ENCODE assay signal across 8 cellular contexts in the genomic region with DNA sequence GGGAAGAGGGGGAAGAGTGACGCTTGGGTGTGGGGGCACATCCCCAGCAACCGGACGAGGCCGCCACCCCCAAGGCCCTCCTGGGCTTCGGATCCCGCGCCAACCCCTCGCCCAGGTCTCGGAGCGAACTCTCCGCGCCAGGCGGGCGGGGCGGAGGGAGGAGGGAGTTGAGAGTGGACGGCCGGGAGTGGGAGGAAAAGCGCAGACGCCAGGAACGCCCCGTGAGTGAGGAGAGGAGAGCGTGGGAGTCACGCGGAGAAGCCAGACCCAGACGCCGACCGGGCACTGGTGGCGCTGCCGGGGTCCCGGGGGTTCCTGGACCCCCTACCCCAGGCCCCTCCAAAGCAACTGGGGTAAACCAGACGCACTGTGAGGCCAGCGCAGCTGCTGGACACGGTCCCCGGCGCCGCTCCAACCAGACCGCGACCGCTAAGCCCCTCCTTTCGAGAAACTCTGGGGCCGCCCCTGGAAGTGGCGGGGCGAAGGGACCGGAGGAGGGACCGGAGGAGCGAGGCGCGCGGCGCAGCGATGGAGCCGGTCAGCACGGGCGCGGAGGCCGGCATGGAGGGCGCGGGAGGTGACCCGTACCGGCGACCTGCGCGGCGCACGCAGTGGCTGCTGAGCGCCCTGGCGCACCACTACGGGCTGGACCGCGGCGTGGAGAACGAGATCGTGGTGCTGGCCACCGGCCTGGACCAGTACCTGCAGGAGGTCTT. TPM values are rescaled to one million over a fixed set of nuclear protein-coding genes. Genes with fewer than 3 reads are reported as not detected.
DNase-seq lines count a peak whose midpoint lies in the region; ATAC-seq and TF ChIP-seq lines count a peak whose summit lies in the region.

A gene with protein sequence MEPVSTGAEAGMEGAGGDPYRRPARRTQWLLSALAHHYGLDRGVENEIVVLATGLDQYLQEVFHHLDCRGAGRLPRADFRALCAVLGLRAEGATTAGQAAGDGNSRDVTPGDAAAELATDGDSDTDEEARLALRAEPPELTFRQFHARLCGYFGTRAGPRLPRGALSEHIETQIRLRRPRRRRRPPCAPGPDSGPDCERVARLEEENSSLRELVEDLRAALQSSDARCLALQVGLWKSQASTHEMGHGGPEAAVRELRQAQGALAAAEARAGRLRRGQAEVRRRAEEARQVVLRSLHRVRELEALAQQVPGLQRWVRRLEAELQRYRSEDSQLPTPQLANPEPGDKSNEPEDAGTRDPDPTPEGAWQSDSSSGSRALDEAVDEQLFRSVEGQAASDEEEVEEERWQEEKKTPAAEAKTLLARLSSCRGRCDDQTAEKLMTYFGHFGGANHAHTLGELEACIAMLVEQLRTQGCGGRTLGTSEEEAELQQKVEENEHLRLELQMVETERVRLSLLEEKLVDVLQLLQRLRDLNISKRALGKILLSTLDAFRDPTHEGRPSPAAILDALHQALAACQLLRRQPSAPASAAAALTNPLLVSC (plus strand): TSS at position 204 of the 716 bp plus-strand sequence. CDS start 325 bp downstream, at position 529.

- no peak within 1 kb of the TSS for H2AFZ ChIP-seq in MM.1S (ENCODE audit: low read length)

- TF ChIP-seq CTCF in AG04450 (IDR thresholded peaks at IDR 0.05; ENCODE audit: low read depth, low read length) (no peak), MM.1S (IDR thresholded peaks at IDR 0.05; ENCODE audit: low read length) (no peak)

- H3K4me3 ChIP-seq in AG04450 (ENCODE audit: low read depth, low read length) (peak within 1 kb of the TSS; percentile 44), MM.1S (ENCODE audit: low read length) (peak within 1 kb of the TSS; percentile 18; the same call in 1 of the 2 replicates), duodenal mucosa (ENCODE audit: low read depth in 1 of 2, low read length in 2 of 2) (peak within 1 kb of the TSS; percentile 51 to 63), aorta (ENCODE audit: low read length in 2 of 2) (peak within 1 kb of the TSS; percentile 6 to 43)

- H3K27me3 ChIP-seq in AG04450 (ENCODE audit: control insufficient read depth, insufficient read depth, low read length) (peaks cover 69% of the 10 kb centered on the region), MM.1S (replicated peaks; ENCODE audit: insufficient read depth, low read length) (peaks cover 40% of the 10 kb centered on the region), duodenal mucosa (ENCODE audit: control insufficient read depth in 1 of 2, insufficient read depth in 2 of 2, low read length in 2 of 2) (peaks cover 36 to 37% of the 10 kb centered on the region in 2 donors), aorta (ENCODE audit: control insufficient read depth in 1 of 2, insufficient read depth in 2 of 2, low read length in 1 of 2) (no peaks in the 10 kb centered on the region)

- intact Hi-C loops in aorta (cut with DNase I) = no loop called here

- no peaks in the 10 kb centered on the region for H3K9me2 ChIP-seq in MM.1S (replicated peaks; ENCODE audit: insufficient read depth, low read length)

- DNase-seq in AG04450 (ENCODE audit: low read depth, low spot score) (no peak), MM.1S (no peak), mucosa of gallbladder (ENCODE audit: low spot score) (peak; percentile 62), aorta (peak in 1 of 2 donors; percentile 90), NCI-H187 treated with DMSO at 0.1 percent for 48 hours (lab: John Stamatoyannopoulos, UW) (no peak)
- DNase-seq in NK-92 treated with Interleukin-12 subunit alpha and Interleukin-12 subunit beta, amount 100 ng/mL, for 24 hours (lab: John Stamatoyannopoulos, UW) = no peak

- H3K9me3 ChIP-seq in AG04450 (ENCODE audit: control insufficient read depth, insufficient read depth, low read length) = no peaks in the 10 kb centered on the region; the same call in 1 of the 2 replicates
- H3K9me3 ChIP-seq in MM.1S (replicated peaks; ENCODE audit: insufficient read depth, low read length) = no peaks in the 10 kb centered on the region
- H3K9me3 ChIP-seq in duodenal mucosa (ENCODE audit: control insufficient read depth in 1 of 2, low read length in 2 of 2) = no peaks in the 10 kb centered on the region
- H3K9me3 ChIP-seq in aorta (ENCODE audit: control insufficient read depth, low read length) = no peaks in the 10 kb centered on the region

- H3K4me2 ChIP-seq in MM.1S (ENCODE audit: low read depth, low read length) = peak within 1 kb of the TSS; percentile 27; the same call in 1 of the 2 replicates

- no peaks in the 10 kb centered on the region for H4K20me1 ChIP-seq in MM.1S (ENCODE audit: insufficient read depth, low read length)

- H3K4me1 ChIP-seq in MM.1S (ENCODE audit: low read length) = peaks cover 17% of the 10 kb centered on the region
- H3K4me1 ChIP-seq in duodenal mucosa (ENCODE audit: control insufficient read depth in 1 of 2, insufficient read depth in 2 of 2, low read length in 2 of 2) = peaks cover 23 to 25% of the 10 kb centered on the region in 2 donors
- H3K4me1 ChIP-seq in aorta (ENCODE audit: control insufficient read depth in 1 of 2, insufficient read depth in 2 of 2, low read length in 2 of 2) = no peaks in the 10 kb centered on the region

- POLR2A ChIA-PET in AG04450 (lab: Yijun Ruan, JAX) = no interaction called here

- WGBS in aorta, 2 donors = 0 to 1% methylated on average over 48 to 74 of the region's 74 CpGs

- ATAC-seq in aorta (ENCODE audit: low FRiP score) (peak; percentile 81), HG02973 (IDR thresholded peaks at IDR 0.05; ENCODE audit: unreplicated experiment) (no peak)

- no peak within 1 kb of the TSS for H3K27ac ChIP-seq in AG04450 (ENCODE audit: low read depth, low read length)
- H3K27ac ChIP-seq in MM.1S (ENCODE audit: low read length) = no peak within 1 kb of the TSS
- H3K27ac ChIP-seq in duodenal mucosa (ENCODE audit: low read depth, low read length) = peak within 1 kb of the TSS; percentile 21
- H3K27ac ChIP-seq in aorta (ENCODE audit: low read depth in 1 of 2, low read length in 2 of 2) = no peak within 1 kb of the TSS

- no peaks in the 10 kb centered on the region for H3K79me2 ChIP-seq in MM.1S (ENCODE audit: low read length)

- H3K36me3 ChIP-seq in MM.1S (replicated peaks; ENCODE audit: insufficient read depth, low read length) (no peaks in the 10 kb centered on the region), duodenal mucosa (ENCODE audit: control insufficient read depth in 1 of 2, insufficient read depth in 2 of 2, low read length in 2 of 2) (no peaks in the 10 kb centered on the region), aorta (ENCODE audit: control insufficient read depth in 1 of 2, insufficient read depth in 2 of 2, low read length in 1 of 2) (no peaks in the 10 kb centered on the region)

- H3K9ac ChIP-seq in MM.1S (ENCODE audit: low read length) = no peak within 1 kb of the TSS
- H3K9ac ChIP-seq in duodenal mucosa (ENCODE audit: low read depth in 1 of 2, low read length in 2 of 2) = no peak within 1 kb of the TSS

- CTCF ChIA-PET in AG04450 (lab: Charles Lee) = no interaction called here

- H3F3A ChIP-seq in MM.1S (ENCODE audit: insufficient read depth, low read length) = no peaks in the 10 kb centered on the region

RNA-seq across cellular contexts. Expression of the gene that starts here (rescaled TPM):
- polyA plus RNA-seq in AG04450 (2011; rRNA removed) (0.27 and 0.35 TPM in 2 replicates), aorta (under 1 TPM; 0.13 to 0.50 TPM)
- polyA minus RNA-seq in AG04450 (2011; rRNA and poly(A)+ RNA removed) = 0.09 TPM in 1 of 2 replicates, not detected in the other
- total RNA-seq in mucosa of gallbladder (25.1 TPM), aorta (1 to 10 TPM; 1.5 to 3.1 TPM)
